Comparison of ENCODE assay signal across 8 cellular contexts in genomic region chr1:212858055-212858460, GRCh38. TPM values are rescaled to one million over a fixed set of nuclear protein-coding genes. Genes with fewer than 3 reads are reported as not detected.
DNase-seq lines count a peak whose midpoint lies in the region; ATAC-seq, FAIRE-seq and TF ChIP-seq lines count a peak whose summit lies in the region.

TSS of gene FLVCR1 (plus strand) at chr1:212858275. CDS start at chr1:212858453, 178 bp downstream.

- TF ChIP-seq CTCF in ovary (IDR thresholded peaks at IDR 0.05) (no peak), thyroid gland (IDR thresholded peaks at IDR 0.05) (no peak)

- peak; percentile 99 for FAIRE-seq in GM12891 (lab: Jason Lieb, UNC)

- intact Hi-C loops in Right ventricle myocardium inferior (cut with DNase I), result no loop called here
- intact Hi-C loops in ovary (cut with DNase I), result no loop called here
- intact Hi-C loops in thyroid gland (cut with DNase I), result loop anchor here (10.0 kb wide), 1 partner anchor 63 kb away; the partner anchor contains the start of genes NSL1 and TATDN3

- H3K27ac ChIP-seq in ovary (peak within 1 kb of the TSS; percentile 87 to 95), thyroid gland (peak within 1 kb of the TSS; percentile 61 to 87 (median 84))

- no peaks in the 10 kb centered on the region for H3K9me3 Mint-ChIP-seq in activated naive CD8-positive, alpha-beta T cell treated with anti-CD3 and anti-CD28 coated beads, Interleukin-2, amount 10 ng/mL, durations not matched to agents 7 days and 5 days

- WGBS in ovary, 3 donors, result 0 to 1% (median 1%) methylated on average over 42 to 50 of the region's 50 CpGs
- WGBS in thyroid gland, 2 donors, result 1 to 2% methylated on average over 11 to 31 of the region's 50 CpGs

- H3K4me1 Mint-ChIP-seq in activated naive CD8-positive, alpha-beta T cell treated with anti-CD3 and anti-CD28 coated beads, Interleukin-2, amount 10 ng/mL, durations not matched to agents 7 days and 5 days, result peaks cover 15% of the 10 kb centered on the region

- peak; percentile 75 for TF ChIP-seq POLR2A in GM12891 (IDR thresholded peaks at IDR 0.05; ENCODE audit: low read depth, low read length)
- TF ChIP-seq POLR2A in ovary (IDR thresholded peaks at IDR 0.05), result peak; percentile 48
- peak; percentile 30 to 91 for TF ChIP-seq POLR2A in thyroid gland (IDR thresholded peaks at IDR 0.05)

- H3K27me3 Mint-ChIP-seq in activated naive CD8-positive, alpha-beta T cell treated with anti-CD3 and anti-CD28 coated beads, Interleukin-2, amount 10 ng/mL, durations not matched to agents 7 days and 5 days, result no peaks in the 10 kb centered on the region

- no peaks in the 10 kb centered on the region for H3K9me3 ChIP-seq in ovary
- H3K9me3 ChIP-seq in thyroid gland, result no peaks in the 10 kb centered on the region

- H3K36me3 Mint-ChIP-seq in activated naive CD8-positive, alpha-beta T cell treated with anti-CD3 and anti-CD28 coated beads, Interleukin-2, amount 10 ng/mL, durations not matched to agents 7 days and 5 days, result peaks cover 15% of the 10 kb centered on the region

- POLR2A ChIA-PET in activated naive CD8-positive, alpha-beta T cell treated with anti-CD3 and anti-CD28 coated beads, Interleukin-2, amount 10 ng/mL, durations not matched to agents 7 days and 5 days (lab: Charles Lee), result interaction anchor here (0.6 to 3.8 kb wide), 10 partner anchors 10 to 291 kb away, joined by 3 to 22 read pairs (median 4); partner anchors contain the start of genes ATF3, NSL1 and TATDN3

- H3K4me1 ChIP-seq in ovary (ENCODE audit: insufficient read depth), result peaks cover 7% of the 10 kb centered on the region
- H3K4me1 ChIP-seq in thyroid gland, result peaks cover 5 to 19% of the 10 kb centered on the region in 2 donors

- H3K4me3 ChIP-seq in ovary (peak within 1 kb of the TSS; percentile 95), thyroid gland (replicated peaks in 1 of 3) (peak within 1 kb of the TSS; percentile 72 to 91 (median 87))

- H3K36me3 ChIP-seq in ovary (no peaks in the 10 kb centered on the region), thyroid gland (no peaks in the 10 kb centered on the region)

- peak; percentile 98 for ATAC-seq in HG02798 (IDR thresholded peaks at IDR 0.05; ENCODE audit: poor library complexity, unreplicated experiment)
- ATAC-seq in activated naive CD8-positive, alpha-beta T cell treated with anti-CD3 and anti-CD28 coated beads, Interleukin-2, amount 10 ng/mL, durations not matched to agents 7 days and 5 days (ENCODE audit: low read depth), result peak; percentile 99
- ATAC-seq in Right ventricle myocardium inferior, result peak; percentile 100

- H3K27me3 ChIP-seq in ovary (no peaks in the 10 kb centered on the region), thyroid gland (no peaks in the 10 kb centered on the region)

- TF ChIP-seq EP300 in ovary (IDR thresholded peaks at IDR 0.05), result no peak

- H3K4me3 Mint-ChIP-seq in activated naive CD8-positive, alpha-beta T cell treated with anti-CD3 and anti-CD28 coated beads, Interleukin-2, amount 10 ng/mL, durations not matched to agents 7 days and 5 days, result peak within 1 kb of the TSS; percentile 94

- H3K27ac Mint-ChIP-seq in activated naive CD8-positive, alpha-beta T cell treated with anti-CD3 and anti-CD28 coated beads, Interleukin-2, amount 10 ng/mL, durations not matched to agents 7 days and 5 days, result peak within 1 kb of the TSS; percentile 97

- DNase-seq in GM12891 (ENCODE audit: insufficient read length, low spot score) (peak; percentile 94), NCI-H1417 treated with DMSO at 0.1 percent for 48 hours (lab: John Stamatoyannopoulos, UW) (peak; percentile 71), SW 1271 (lab: John Stamatoyannopoulos, UW) (peak; percentile 66 to 83), Right ventricle myocardium inferior (ENCODE audit: missing footprints) (peak; percentile 99), ovary (peak; percentile 95 to 96 (median 95)), thyroid gland (peak; percentile 98 to 99)
- peak; percentile 95 for DNase-seq in activated naive CD8-positive, alpha-beta T cell treated with anti-CD3 and anti-CD28 coated beads, Interleukin-2, amount 10 ng/mL, durations not matched to agents 7 days and 5 days

TF ChIP-seq in GM12891, 5 proteins besides CTCF, POLR2A, EP300 and RAD21:
- TF ChIP-seq TAF1 (IDR thresholded peaks at IDR 0.05; ENCODE audit: low read depth, low read length), result peak; percentile 65; the same call in 1 of the 2 replicates
- TF ChIP-seq SPI1 (IDR thresholded peaks at IDR 0.05; ENCODE audit: low read depth, low read length), result no peak
- TF ChIP-seq PAX5 (IDR thresholded peaks at IDR 0.05; ENCODE audit: insufficient read depth, low read length, severe bottlenecking), result no peak
- TF ChIP-seq POU2F2 (IDR thresholded peaks at IDR 0.05; ENCODE audit: low read depth, low read length), result peak; percentile 61; the same call in 1 of the 2 replicates
- TF ChIP-seq POLR2AphosphoS5 (IDR thresholded peaks at IDR 0.05; ENCODE audit: low read depth, low read length), result 0 out of 2 replicates have a peak, but pooled peaks have one; percentile 71

RNA-seq across cellular contexts. Expression of gene FLVCR1, which starts in this region (rescaled TPM):
- polyA plus RNA-seq in GM12891 (2012; ENCODE audit: low read depth, missing spikeins), result 9.5 TPM
- 10 to 100 TPM; 10.6 to 12.9 TPM for total RNA-seq in activated naive CD8-positive, alpha-beta T cell treated with anti-CD3 and anti-CD28 coated beads, Interleukin-2, amount 10 ng/mL, durations not matched to agents 7 days and 5 days
- total RNA-seq in Right ventricle myocardium inferior (1.5 TPM), ovary (10 to 100 TPM in 1 of 7 donors, 1 to 10 TPM in 6; 4.0 to 11.4 (median 7.4) TPM), thyroid gland (1 to 10 TPM; 7.8 to 8.9 (median 8.2) TPM)
- polyA plus RNA-seq in ovary, result 1 to 10 TPM; 1.9 to 5.3 TPM

Comparison
In these comparisons a context has a peak if more than half of its experiments do, and no peak if none do; other contexts are left out.
1. Peak in every context shown above with its lines: DNase-seq, ATAC-seq, H3K4me3 ChIP-seq and H3K27ac ChIP-seq.